ENCODE assay signal across 24 cellular contexts in genomic region chr13:94822356-94822755, GRCh38.
"Had no signal": no experiment of that assay in that cellular context is flagged by ENCODE, and none has a peak within 500 bp of the region (broad histone marks: within the 10 kb centered on the region; RNA-seq: fewer than 3 reads in every experiment).

No MANE protein-coding gene starts in this region.

- H3K9me3 Mint-ChIP-seq: activated CD4-positive, alpha-beta memory T cell treated with anti-CD3 and anti-CD28 coated beads for 36 hours; activated CD4-positive, alpha-beta T cell treated with anti-CD3 and anti-CD28 coated beads, Interleukin-2, amount 10 ng/mL, durations not matched to agents 7 days and 5 days; activated naive CD4-positive, alpha-beta T cell treated with anti-CD3 and anti-CD28 coated beads, Interleukin-2, amount 50 U/mL, for 72 hours; activated naive CD8-positive, alpha-beta T cell treated with anti-CD3 and anti-CD28 coated beads, Interleukin-2, amount 50 U/mL, for 24 hours; activated T-cell treated with anti-CD3 and anti-CD28 coated beads, Interleukin-2, amount 50 U/mL, for 4 hours; central memory CD8-positive, alpha-beta T cell had no signal

- H3K4me1 ChIP-seq: ascending aorta, body of pancreas had no signal

- H3K4me3 ChIP-seq: ascending aorta, body of pancreas had no signal

- ATAC-seq: activated naive CD4-positive, alpha-beta T cell treated with anti-CD3 and anti-CD28 coated beads, Interleukin-2, amount 50 U/mL, for 72 hours; activated naive CD8-positive, alpha-beta T cell treated with anti-CD3 and anti-CD28 coated beads, Interleukin-2, amount 50 U/mL, for 24 hours; activated T-cell treated with anti-CD3 and anti-CD28 coated beads, Interleukin-2, amount 50 U/mL, for 4 hours; body of pancreas had no signal

- H3K36me3 ChIP-seq: ascending aorta had no signal

- H3K27me3 ChIP-seq: ascending aorta, body of pancreas had no signal

- H3K27ac Mint-ChIP-seq: activated CD4-positive, alpha-beta memory T cell treated with anti-CD3 and anti-CD28 coated beads for 36 hours; activated CD4-positive, alpha-beta T cell treated with anti-CD3 and anti-CD28 coated beads, Interleukin-2, amount 10 ng/mL, durations not matched to agents 7 days and 5 days; activated naive CD4-positive, alpha-beta T cell treated with anti-CD3 and anti-CD28 coated beads, Interleukin-2, amount 50 U/mL, for 72 hours; activated naive CD8-positive, alpha-beta T cell treated with anti-CD3 and anti-CD28 coated beads, Interleukin-2, amount 50 U/mL, for 24 hours had no signal

- DNase-seq: activated CD4-positive, alpha-beta memory T cell treated with anti-CD3 and anti-CD28 coated beads for 36 hours; activated CD4-positive, alpha-beta T cell treated with anti-CD3 and anti-CD28 coated beads, Interleukin-2, amount 10 ng/mL, durations not matched to agents 7 days and 5 days; activated CD4-positive, CD25-positive, alpha-beta regulatory T cell; activated CD8-positive, alpha-beta memory T cell treated with anti-CD3 and anti-CD28 coated beads for 24 hours; activated effector memory CD4-positive, alpha-beta T cell treated with anti-CD3 and anti-CD28 coated beads, Interleukin-2, amount 50 U/mL, for 16 hours; activated naive CD4-positive, alpha-beta T cell treated with Interleukin-2 at 50 U/mL for 16 hours; activated naive CD8-positive, alpha-beta T cell treated with anti-CD3 and anti-CD28 coated beads, Interleukin-2, amount 50 U/mL, for 24 hours; activated T-cell treated with anti-CD3 and anti-CD28 coated beads, Interleukin-2, amount 50 U/mL, for 4 hours; amniotic stem cell; body of pancreas; MM.1S; NCI-H1105 treated with DMSO at 0.1 percent for 48 hours; NCI-H1436 treated with DMSO at 0.1 percent for 48 hours; NCI-H1930; NCI-H2107; NCI-H446 treated with DMSO at 0.1 percent for 48 hours; NCI-H526; NCI-H774; SIG-M5; T-helper 1 cell had no signal

- H3K4me1 Mint-ChIP-seq: activated CD4-positive, alpha-beta T cell treated with anti-CD3 and anti-CD28 coated beads, Interleukin-2, amount 10 ng/mL, durations not matched to agents 7 days and 5 days; activated naive CD8-positive, alpha-beta T cell treated with anti-CD3 and anti-CD28 coated beads, Interleukin-2, amount 50 U/mL, for 24 hours; central memory CD8-positive, alpha-beta T cell had no signal

- H3K27ac ChIP-seq: ascending aorta, body of pancreas, VCaP had no signal

- H3K9me3 ChIP-seq: ascending aorta, body of pancreas had no signal

- H3K36me3 Mint-ChIP-seq: activated CD4-positive, alpha-beta memory T cell treated with anti-CD3 and anti-CD28 coated beads for 36 hours; activated naive CD4-positive, alpha-beta T cell treated with anti-CD3 and anti-CD28 coated beads, Interleukin-2, amount 50 U/mL, for 72 hours had no signal

- H3K4me3 Mint-ChIP-seq: activated CD4-positive, alpha-beta memory T cell treated with anti-CD3 and anti-CD28 coated beads for 36 hours; activated CD4-positive, alpha-beta T cell treated with anti-CD3 and anti-CD28 coated beads, Interleukin-2, amount 10 ng/mL, durations not matched to agents 7 days and 5 days; activated naive CD8-positive, alpha-beta T cell treated with anti-CD3 and anti-CD28 coated beads, Interleukin-2, amount 50 U/mL, for 24 hours; activated T-cell treated with anti-CD3 and anti-CD28 coated beads, Interleukin-2, amount 50 U/mL, for 4 hours; central memory CD8-positive, alpha-beta T cell had no signal
